Comparison of ENCODE assay signal across 8 cellular contexts in the genomic region with DNA sequence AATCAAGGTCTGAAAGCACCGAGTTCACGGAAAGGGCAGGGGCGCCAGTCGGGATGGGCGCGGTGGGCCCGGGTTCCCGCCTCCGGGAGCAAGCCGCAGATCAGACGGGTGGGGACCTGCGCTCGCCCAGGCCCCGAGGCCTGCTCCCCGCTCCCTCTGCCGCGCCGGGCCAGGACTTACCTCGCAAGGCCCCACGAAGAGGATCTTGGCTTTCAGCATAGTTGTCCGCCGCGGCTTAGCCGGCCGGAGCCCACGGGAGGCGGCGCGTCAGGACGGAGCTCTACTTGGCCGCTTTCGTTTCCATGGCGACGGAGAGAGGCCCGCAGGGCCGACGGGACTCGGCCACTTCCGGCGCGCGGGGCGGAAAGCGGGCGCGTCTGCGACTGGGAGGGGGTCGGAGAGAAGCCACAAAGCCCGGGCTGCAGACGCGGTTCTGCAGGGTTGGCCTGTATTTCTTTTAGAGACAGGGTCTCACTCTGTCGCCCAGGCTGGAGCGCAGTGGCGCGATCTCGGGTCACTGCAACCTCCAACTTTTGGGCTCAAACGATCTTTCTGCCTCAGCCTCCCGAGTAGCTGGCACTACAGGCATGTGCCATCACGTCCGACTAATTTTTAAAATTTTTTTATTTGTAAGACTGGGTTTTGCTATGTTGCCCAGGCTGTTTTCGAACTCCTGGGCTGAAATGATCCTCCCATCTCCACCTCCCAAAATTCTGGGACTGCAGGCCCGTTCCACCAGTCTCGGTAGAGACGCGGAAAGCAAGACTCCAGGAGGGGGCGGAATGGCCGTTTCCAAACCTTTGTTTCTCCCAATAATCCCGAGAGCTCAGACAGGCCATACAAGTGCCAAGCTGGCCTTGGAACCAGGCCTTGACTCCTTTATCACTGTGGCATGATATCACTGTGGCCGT. TPM values are rescaled to one million over a fixed set of nuclear protein-coding genes. Genes with fewer than 3 reads are reported as not detected.
DNase-seq lines count a peak whose midpoint lies in the region; ATAC-seq and TF ChIP-seq lines count a peak whose summit lies in the region.

IFT22 (minus strand) TSS at position 322 of the 911 bp plus-strand sequence; CDS start at position 219, 103 bp downstream.

- H3K4me1 ChIP-seq in Loucy (ENCODE audit: insufficient read depth, low read length, poor library complexity, severe bottlenecking) (peaks cover 16% of the 10 kb centered on the region), RWPE2 (ENCODE audit: insufficient read depth, poor library complexity, severe bottlenecking) (no peaks in the 10 kb centered on the region), stomach (peaks cover 6 to 18% (median 15%) of the 10 kb centered on the region in 4 donors)

- H3K27ac ChIP-seq in RWPE2 (ENCODE audit: poor library complexity, severe bottlenecking) = peak within 1 kb of the TSS; percentile 25
- peak within 1 kb of the TSS; percentile 75 to 86 (median 85) for H3K27ac ChIP-seq in stomach

- H3K9ac ChIP-seq in Loucy (ENCODE audit: low read depth, low read length, poor library complexity, severe bottlenecking) = peak within 1 kb of the TSS; percentile 97

- no peaks in the 10 kb centered on the region for H3K27me3 Mint-ChIP-seq in neural crest cell (ENCODE audit: low read depth)

- TF ChIP-seq POLR2A in stomach (IDR thresholded peaks at IDR 0.05) = no peak

- H3K4me2 ChIP-seq in Loucy (ENCODE audit: low read depth, low read length, poor library complexity, severe bottlenecking) = peak within 1 kb of the TSS; percentile 88

- ATAC-seq in RWPE2 (ENCODE audit: low read depth) = peak; percentile 95

- no peaks in the 10 kb centered on the region for H3K36me3 ChIP-seq in Loucy (ENCODE audit: insufficient read depth, low read length)
- peaks cover 7% of the 10 kb centered on the region; the same call in 1 of the 2 replicates for H3K36me3 ChIP-seq in RWPE2 (ENCODE audit: low read depth)
- peaks cover 6 to 23% (median 19%) of the 10 kb centered on the region in 4 donors for H3K36me3 ChIP-seq in stomach

- peak within 1 kb of the TSS; percentile 96 for H3K27ac Mint-ChIP-seq in neural crest cell (ENCODE audit: unreplicated experiment)

- intact Hi-C loops in stomach (cut with DNase I; ENCODE audit: low total_unique reads) = no loop called here

- H3K79me2 ChIP-seq in Loucy (ENCODE audit: insufficient read depth, low read length) = no peaks in the 10 kb centered on the region

- TF ChIP-seq CTCF in Loucy (conservative IDR thresholded peaks at IDR 0.05; ENCODE audit: low read length) (peak; percentile 43), RWPE2 (IDR thresholded peaks at IDR 0.05; ENCODE audit: poor library complexity, severe bottlenecking) (peak; percentile 61), fibroblast of villous mesenchyme (IDR thresholded peaks at IDR 0.05; ENCODE audit: insufficient read depth, low read depth, low read length) (peak; percentile 41), neural crest cell (conservative IDR thresholded peaks at IDR 0.05) (peak; percentile 57), stomach (IDR thresholded peaks at IDR 0.05) (peak in 1 of 7 experiments; percentile 13)

- H3K36me3 Mint-ChIP-seq in neural crest cell (ENCODE audit: low read depth) = no peaks in the 10 kb centered on the region

- H3K9me2 ChIP-seq in Loucy (replicated peaks; ENCODE audit: low read depth, low read length) = no peaks in the 10 kb centered on the region

- no peaks in the 10 kb centered on the region; the same call in 1 of the 2 replicates for H3F3A ChIP-seq in Loucy (ENCODE audit: low read depth)

- TF ChIP-seq EP300 in stomach (IDR thresholded peaks at IDR 0.05) = no peak

- H3K27me3 ChIP-seq in Loucy (ENCODE audit: insufficient read depth, low read length, poor library complexity, severe bottlenecking) (no peaks in the 10 kb centered on the region), RWPE2 (ENCODE audit: insufficient read depth, poor library complexity, severe bottlenecking) (no peaks in the 10 kb centered on the region), stomach (peaks cover 0 to 8% (median 0%) of the 10 kb centered on the region in 3 donors)

- no peaks in the 10 kb centered on the region for H4K20me1 ChIP-seq in Loucy (ENCODE audit: insufficient read depth, low read length, poor library complexity, severe bottlenecking)

- 1 to 3% (median 1%) methylated on average over 40 to 69 of the region's 69 CpGs for WGBS in stomach, 5 donors

- H3K9me3 ChIP-seq in Loucy (ENCODE audit: insufficient read depth, low read depth, low read length) (no peaks in the 10 kb centered on the region), RWPE2 (ENCODE audit: severe bottlenecking) (no peaks in the 10 kb centered on the region), stomach (no peaks in the 10 kb centered on the region)

- H2AFZ ChIP-seq in Loucy (ENCODE audit: low read length) = peak within 1 kb of the TSS; percentile 95

- H3K4me3 Mint-ChIP-seq in neural crest cell = peak within 1 kb of the TSS; percentile 98

- H3K4me3 ChIP-seq in Loucy (ENCODE audit: low read length, poor library complexity, severe bottlenecking) (peak within 1 kb of the TSS; percentile 93), RWPE2 (ENCODE audit: severe bottlenecking) (peak within 1 kb of the TSS; percentile 81), fibroblast of villous mesenchyme (ENCODE audit: low read depth, low read length) (peak within 1 kb of the TSS; percentile 77), stomach (peak within 1 kb of the TSS; percentile 80 to 94 (median 88))

- no peaks in the 10 kb centered on the region for H3K9me3 Mint-ChIP-seq in neural crest cell

- H3K4me1 Mint-ChIP-seq in neural crest cell = peaks cover 20% of the 10 kb centered on the region

- DNase-seq in ELF-1 (ENCODE audit: low read depth, low spot score) (peak; percentile 94), H4 (ENCODE audit: low spot score) (peak; percentile 88), RWPE2 (ENCODE audit: low spot score) (peak; percentile 91), activated gamma-delta T cell (lab: John Stamatoyannopoulos, UW) (peak; percentile 68), fibroblast of villous mesenchyme (ENCODE audit: low read depth) (peak; percentile 92), neural crest cell (ENCODE audit: low read depth, low spot score) (peak; percentile 92), stomach (peak; percentile 92)

RNA-seq across cellular contexts. Expression of gene IFT22, which starts in this region (rescaled TPM):
- total RNA-seq in H4 (2014; rRNA removed; shearing (Covaris generic)) = 60.2 and 63.4 TPM in 2 replicates
- 25.5 and 26.4 TPM in 2 replicates for total RNA-seq in fibroblast of villous mesenchyme
- total RNA-seq in neural crest cell = 48.0 and 54.3 TPM in 2 replicates
- total RNA-seq in stomach = 10 to 100 TPM in 4 of 5 donors, 1 to 10 TPM in 1; 4.6 to 36.4 (median 13.4) TPM
- 10 to 100 TPM; 20.5 to 31.2 (median 22.6) TPM for polyA plus RNA-seq in stomach

Comparison
In these comparisons a context has a peak if more than half of its experiments do, and no peak if none do; other contexts are left out.
1. Peak in every context shown above with its lines: DNase-seq, ATAC-seq, H3K4me3 ChIP-seq and H3K27ac ChIP-seq.